In genomic region chrX:154813801-154814200, GRCh38 we compare ENCODE assay signal across 2 cellular contexts.
TF ChIP-seq lines count a peak whose summit lies in the region.

No MANE protein-coding gene starts in this region.

TF ChIP-seq in HEK293, 187 proteins besides CTCF, POLR2A, EP300 and RAD21:
- TF ChIP-seq ZNF596 (tag by site-specific recombination; IDR thresholded peaks at IDR 0.05): no peak
- TF ChIP-seq ZBTB20 (tag by site-specific recombination; IDR thresholded peaks at IDR 0.05): peak; percentile 69
- TF ChIP-seq ZNF202 (tag by site-specific recombination; IDR thresholded peaks at IDR 0.05; ENCODE audit: borderline replicate concordance): no peak
- no peak for TF ChIP-seq ZBTB17 (tag by site-specific recombination; IDR thresholded peaks at IDR 0.05)

TF ChIP-seq in K562, 482 proteins besides CTCF, POLR2A, EP300 and RAD21:
- TF ChIP-seq ZNF584 (CRISPR knock-in tag; IDR thresholded peaks at IDR 0.05; ENCODE audit: low read depth): no peak
- TF ChIP-seq ZFP1 (CRISPR knock-in tag; IDR thresholded peaks at IDR 0.05): no peak
- TF ChIP-seq TCF3 (CRISPR knock-in tag; IDR thresholded peaks at IDR 0.05): no peak
- peak; percentile 90 for TF ChIP-seq ZSCAN29 (IDR thresholded peaks at IDR 0.05)
